26 cellular contexts compared by ENCODE assay signal in the genomic region with DNA sequence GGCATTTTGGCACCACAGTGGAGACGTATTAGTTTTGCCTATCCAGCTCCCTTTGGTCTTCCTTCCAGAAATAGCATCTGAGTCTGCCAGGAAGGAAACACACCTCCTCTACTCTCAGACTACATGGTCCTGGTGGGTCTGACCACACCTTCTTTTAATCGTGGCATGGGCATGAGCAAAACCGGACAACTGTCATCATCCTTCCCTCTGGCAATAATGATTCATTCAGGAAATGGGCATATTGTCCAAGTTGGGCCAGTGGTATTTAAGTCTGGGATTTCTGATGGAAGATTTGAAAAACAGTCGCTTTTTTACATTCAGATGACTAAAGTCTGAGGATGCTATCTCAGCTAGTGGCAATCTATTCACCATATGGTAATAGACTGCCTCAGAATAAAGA.
"Had no signal": no experiment of that assay in that cellular context is flagged by ENCODE, and none has a peak within 500 bp of the region (broad histone marks: within the 10 kb centered on the region; RNA-seq: fewer than 3 reads in every experiment).

No MANE protein-coding gene starts in this region.

- H3K36me3 ChIP-seq: ascending aorta, breast epithelium had no signal

- FAIRE-seq: frontal cortex had no signal

- DNase-seq: activated CD4-positive, alpha-beta memory T cell treated with anti-CD3 and anti-CD28 coated beads for 36 hours; activated CD4-positive, alpha-beta T cell treated with anti-CD3 and anti-CD28 coated beads for 36 hours; activated CD4-positive, alpha-beta T cell treated with anti-CD3 and anti-CD28 coated beads, Interleukin-2, amount 10 ng/mL, durations not matched to agents 24 days and 14 days; activated CD4-positive, CD25-positive, alpha-beta regulatory T cell; activated CD4-positive, CD25-positive, alpha-beta regulatory T cell treated with anti-CD3 and anti-CD28 coated beads, Interleukin-2, amount 50 U/mL, for 72 hours; activated CD8-positive, alpha-beta memory T cell treated with anti-CD3 and anti-CD28 coated beads, Interleukin-2, amount 10 ng/mL, durations not matched to agents 7 days and 5 days; activated CD8-positive, alpha-beta memory T cell treated with anti-CD3 and anti-CD28 coated beads, Interleukin-2, amount 50 U/mL, for 4 hours; activated CD8-positive, alpha-beta T cell treated with anti-CD3 and anti-CD28 coated beads, Interleukin-2, amount 10 ng/mL, durations not matched to agents 7 days and 5 days; activated gamma-delta T cell; activated naive CD4-positive, alpha-beta T cell; activated naive CD4-positive, alpha-beta T cell treated with anti-CD3 and anti-CD28 coated beads, Interleukin-2, amount 10 ng/mL, durations not matched to agents 7 days and 5 days; activated naive CD8-positive, alpha-beta T cell treated with anti-CD3 and anti-CD28 coated beads, Interleukin-2, amount 10 ng/mL, durations not matched to agents 7 days and 5 days; activated T-cell treated with anti-CD3 and anti-CD28 coated beads, Interleukin-2, amount 50 U/mL, for 24 hours; activated T-cell treated with anti-CD3 and anti-CD28 coated beads, Interleukin-2, amount 50 U/mL, for 72 hours; dorsolateral prefrontal cortex; effector memory CD4-positive, alpha-beta T cell; endodermal cell; foreskin fibroblast; head of caudate nucleus; T-helper 9 cell had no signal

- ATAC-seq: activated CD4-positive, alpha-beta T cell treated with anti-CD3 and anti-CD28 coated beads for 36 hours; activated CD8-positive, alpha-beta memory T cell treated with anti-CD3 and anti-CD28 coated beads, Interleukin-2, amount 10 ng/mL, durations not matched to agents 7 days and 5 days; activated CD8-positive, alpha-beta T cell treated with anti-CD3 and anti-CD28 coated beads, Interleukin-2, amount 10 ng/mL, durations not matched to agents 7 days and 5 days; activated naive CD4-positive, alpha-beta T cell treated with anti-CD3 and anti-CD28 coated beads, Interleukin-2, amount 50 U/mL, for 72 hours; activated T-cell treated with anti-CD3 and anti-CD28 coated beads, Interleukin-2, amount 50 U/mL, for 72 hours; esophagus mucosa had no signal

- H3K27ac ChIP-seq: ascending aorta, breast epithelium, coronary artery, dorsolateral prefrontal cortex had no signal

- H3K27me3 ChIP-seq: ascending aorta, breast epithelium had no signal

- H3K4me3 ChIP-seq: ascending aorta, breast epithelium, coronary artery, dorsolateral prefrontal cortex had no signal
